1 cellular context compared by ENCODE assay signal in the genomic region with DNA sequence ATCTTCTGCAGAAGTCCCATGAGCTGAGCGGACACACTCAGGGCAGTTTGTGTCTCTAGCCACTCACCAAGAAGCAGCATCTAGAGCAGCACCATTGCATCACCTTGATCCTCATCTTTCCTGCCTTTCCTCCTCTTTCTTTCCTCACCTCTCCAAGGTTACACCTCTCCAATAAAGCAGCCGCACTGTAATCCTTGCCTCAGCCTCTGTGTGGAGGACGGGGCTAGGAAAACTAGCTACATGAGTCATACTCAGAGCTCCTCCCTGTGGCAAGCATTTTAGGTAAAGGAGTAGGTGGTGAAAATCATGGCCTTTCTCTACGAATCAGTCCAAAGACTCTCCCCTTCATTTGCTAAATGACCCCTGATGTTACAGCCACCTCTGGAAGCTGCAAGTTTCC.
TF ChIP-seq lines count a peak whose summit lies in the region.

No MANE protein-coding gene starts in this region.

TF ChIP-seq in H1, 55 proteins besides CTCF, POLR2A, EP300 and RAD21 (continued from another document):
- no peak for TF ChIP-seq CTBP2 (IDR thresholded peaks at IDR 0.05; ENCODE audit: borderline replicate concordance, insufficient read depth, insufficient read length, low read length)
- TF ChIP-seq SRF (IDR thresholded peaks at IDR 0.05; ENCODE audit: low read depth, low read length) = no peak
- TF ChIP-seq KDM5A (IDR thresholded peaks at IDR 0.05; ENCODE audit: low read length) = no peak
- TF ChIP-seq ATF2 (IDR thresholded peaks at IDR 0.05; ENCODE audit: low read length) = 0 out of 2 replicates have a peak, but pooled peaks have one; percentile 72
- no peak for TF ChIP-seq HDAC2 (IDR thresholded peaks at IDR 0.05; ENCODE audit: borderline replicate concordance in 1 of 2, low read depth in 2 of 2, low read length in 2 of 2)
- peak; percentile 54 for TF ChIP-seq CEBPB (IDR thresholded peaks at IDR 0.05; ENCODE audit: low read depth, low read length)
- peak; percentile 36; the same call in 1 of the 2 replicates for TF ChIP-seq TEAD4 (IDR thresholded peaks at IDR 0.05; ENCODE audit: low read depth, low read length)
- TF ChIP-seq YY1 (IDR thresholded peaks at IDR 0.05; ENCODE audit: low read depth, low read length) = 0 out of 2 replicates have a peak, but pooled peaks have one; percentile 27
- peak; percentile 95 for TF ChIP-seq JUND (IDR thresholded peaks at IDR 0.05; ENCODE audit: low read length)
